In the genomic region with DNA sequence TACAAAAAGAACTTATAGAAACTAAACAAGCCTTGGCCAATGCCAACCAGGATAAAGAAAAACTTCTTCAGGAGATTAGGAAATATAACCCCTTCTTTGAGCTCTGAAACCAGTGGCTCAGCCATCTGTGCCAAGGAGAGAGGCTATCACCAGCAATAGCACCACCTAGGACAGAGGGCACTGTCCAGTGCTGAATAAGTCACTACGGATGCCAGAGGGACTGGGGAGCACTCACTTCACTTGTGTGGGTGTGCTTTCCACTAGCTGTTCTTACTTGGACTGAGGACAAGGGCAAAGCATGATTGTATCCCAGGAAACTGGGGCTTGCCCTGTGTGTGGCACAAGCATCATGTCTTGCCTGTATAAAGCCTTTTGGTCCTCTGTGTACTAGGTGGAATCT, we compare ENCODE assay signal across 19 cellular contexts. TPM values are rescaled to one million over a fixed set of nuclear protein-coding genes. Genes with fewer than 3 reads are reported as not detected.
A peak's percentile ranks its signal among the peaks of the same experiment; 100 is the strongest.
DNase-seq lines count a peak whose midpoint lies in the region; ATAC-seq and TF ChIP-seq lines count a peak whose summit lies in the region.
"Had no signal": no experiment of that assay in that cellular context is flagged by ENCODE, and none has a peak within 500 bp of the region (broad histone marks: within the 10 kb centered on the region; RNA-seq: fewer than 3 reads in every experiment).

No MANE protein-coding gene starts in this region.

- no peaks in the 10 kb centered on the region for H3K9me3 Mint-ChIP-seq in activated naive CD4-positive, alpha-beta T cell treated with anti-CD3 and anti-CD28 coated beads, Interleukin-2, amount 50 U/mL, for 72 hours
- H3K9me3 Mint-ChIP-seq in nephron progenitor cell: no peaks in the 10 kb centered on the region
- H3K9me3 Mint-ChIP-seq: CD4-positive, CD25-positive, alpha-beta regulatory T cell had no signal

- TF ChIP-seq CTCF in nephron progenitor cell (IDR thresholded peaks at IDR 0.05): no peak

- no peak for DNase-seq in activated naive CD4-positive, alpha-beta T cell treated with anti-CD3 and anti-CD28 coated beads, Interleukin-2, amount 50 U/mL, for 72 hours (ENCODE audit: low spot score in 2 of 2)
- no peak for DNase-seq in activated naive CD4-positive, alpha-beta T cell (lab: John Stamatoyannopoulos, UW)
- DNase-seq in left lobe of liver (ENCODE audit: low spot score) (no peak), UCSD-AML1 (lab: John Stamatoyannopoulos, UW; ENCODE audit: unreplicated experiment) (no peak), nephron progenitor cell (no peak)
- DNase-seq: CD4-positive, CD25-positive, alpha-beta regulatory T cell; DMS153; DND-41; HCEC 1CT; KG1; MG63; NCI-H1105 treated with DMSO at 0.1 percent for 48 hours; NCI-H146; NCI-H1930; NCI-H2107; NCI-H524; NCI-H748 treated with DMSO at 0.1 percent for 48 hours had no signal

- no peaks in the 10 kb centered on the region for H3K36me3 Mint-ChIP-seq in activated naive CD4-positive, alpha-beta T cell treated with anti-CD3 and anti-CD28 coated beads, Interleukin-2, amount 50 U/mL, for 72 hours
- peaks cover 44% of the 10 kb centered on the region for H3K36me3 Mint-ChIP-seq in nephron progenitor cell (ENCODE audit: low read depth)

- no peaks in the 10 kb centered on the region for H3K4me1 Mint-ChIP-seq in nephron progenitor cell

- peak in 1 of 2 donors; percentile 22 for ATAC-seq in activated naive CD4-positive, alpha-beta T cell treated with anti-CD3 and anti-CD28 coated beads, Interleukin-2, amount 50 U/mL, for 72 hours
- ATAC-seq in left lobe of liver (peak; percentile 39), GM18870 (IDR thresholded peaks at IDR 0.05; ENCODE audit: unreplicated experiment) (no peak)

- H3K27me3 Mint-ChIP-seq in nephron progenitor cell (ENCODE audit: low read depth, poor library complexity): no peaks in the 10 kb centered on the region
- H3K27me3 Mint-ChIP-seq: CD4-positive, CD25-positive, alpha-beta regulatory T cell had no signal

- H3K27ac Mint-ChIP-seq in activated naive CD4-positive, alpha-beta T cell treated with anti-CD3 and anti-CD28 coated beads, Interleukin-2, amount 50 U/mL, for 72 hours: peak overlapping the region; percentile 23 to 50
- H3K27ac Mint-ChIP-seq in nephron progenitor cell: no peak overlapping the region
- H3K27ac Mint-ChIP-seq: CD4-positive, CD25-positive, alpha-beta regulatory T cell had no signal

- H3K4me3 Mint-ChIP-seq in nephron progenitor cell: no peak overlapping the region
- H3K4me3 Mint-ChIP-seq: CD4-positive, CD25-positive, alpha-beta regulatory T cell had no signal

TF ChIP-seq in PFSK-1, 5 proteins besides CTCF, POLR2A, EP300 and RAD21:
- TF ChIP-seq TAF1 (IDR thresholded peaks at IDR 0.05; ENCODE audit: borderline replicate concordance, insufficient read depth, low read length) (no peak), POLR2AphosphoS5 (IDR thresholded peaks at IDR 0.05; ENCODE audit: low read depth, low read length) (no peak), REST (IDR thresholded peaks at IDR 0.05; ENCODE audit: insufficient read depth in 1 of 2, low read depth in 2 of 2, low read length in 2 of 2) (peak; percentile 69 to 89), FOXP2 (optimal IDR thresholded peaks at IDR 0.05; ENCODE audit: borderline replicate concordance, extremely low read depth, extremely low read length, insufficient read depth) (no peak), SIN3A (IDR thresholded peaks at IDR 0.05; ENCODE audit: borderline replicate concordance, insufficient read depth, low read length) (no peak)

RNA-seq across cellular contexts. Expression of gene TAF11, which starts 15.5 kb away (rescaled TPM):
- 10 to 100 TPM; 35.3 to 36.3 TPM for total RNA-seq in activated naive CD4-positive, alpha-beta T cell treated with anti-CD3 and anti-CD28 coated beads, Interleukin-2, amount 50 U/mL, for 72 hours
- 22.3 TPM for polyA plus RNA-seq in PFSK-1 (2012; ENCODE audit: insufficient read length, low read depth)
- total RNA-seq in left lobe of liver: 11.1 TPM

RNA-seq across cellular contexts. Expression of gene ANKS1A, which starts 16.7 kb away (rescaled TPM):
- 1 to 10 TPM; 8.6 to 9.3 TPM for total RNA-seq in activated naive CD4-positive, alpha-beta T cell treated with anti-CD3 and anti-CD28 coated beads, Interleukin-2, amount 50 U/mL, for 72 hours
- 9.2 TPM for polyA plus RNA-seq in PFSK-1 (2012; ENCODE audit: insufficient read length, low read depth)
- total RNA-seq in left lobe of liver: 13.4 TPM
